Comparison of ENCODE assay signal across 25 cellular contexts in genomic region chr12:51036165-51036765, GRCh38.
"Had no signal": no experiment of that assay in that cellular context is flagged by ENCODE, and none has a peak within 500 bp of the region (broad histone marks: within the 10 kb centered on the region; RNA-seq: fewer than 3 reads in every experiment).

No MANE protein-coding gene starts in this region.

- DNase-seq: activated CD4-positive, alpha-beta memory T cell treated with anti-CD3 and anti-CD28 coated beads for 36 hours; activated CD4-positive, alpha-beta T cell treated with anti-CD3 and anti-CD28 coated beads for 36 hours; activated CD4-positive, alpha-beta T cell treated with anti-CD3 and anti-CD28 coated beads, Interleukin-2, amount 10 ng/mL, durations not matched to agents 24 days and 14 days; activated CD4-positive, CD25-positive, alpha-beta regulatory T cell; activated CD4-positive, CD25-positive, alpha-beta regulatory T cell treated with anti-CD3 and anti-CD28 coated beads, Interleukin-2, amount 50 U/mL, for 72 hours; activated CD8-positive, alpha-beta memory T cell treated with anti-CD3 and anti-CD28 coated beads, Interleukin-2, amount 10 ng/mL, durations not matched to agents 7 days and 5 days; activated CD8-positive, alpha-beta memory T cell treated with anti-CD3 and anti-CD28 coated beads, Interleukin-2, amount 50 U/mL, for 4 hours; activated CD8-positive, alpha-beta T cell treated with anti-CD3 and anti-CD28 coated beads, Interleukin-2, amount 10 ng/mL, durations not matched to agents 7 days and 5 days; activated effector memory CD4-positive, alpha-beta T cell treated with anti-CD3 and anti-CD28 coated beads, Interleukin-2, amount 50 U/mL, for 16 hours; activated naive CD4-positive, alpha-beta T cell treated with anti-CD3 and anti-CD28 coated beads for 36 hours; activated naive CD8-positive, alpha-beta T cell treated with anti-CD3 and anti-CD28 coated beads for 36 hours; activated naive CD8-positive, alpha-beta T cell treated with anti-CD3 and anti-CD28 coated beads, Interleukin-2, amount 50 U/mL, for 24 hours; activated T-cell treated with anti-CD3 and anti-CD28 coated beads, Interleukin-2, amount 50 U/mL, for 1 hour; activated T-cell treated with anti-CD3 and anti-CD28 coated beads, Interleukin-2, amount 50 U/mL, for 48 hours; adrenal gland; amygdala; aorta; body of pancreas; central memory CD4-positive, alpha-beta T cell; cerebellar nuclear complex; colonic mucosa; effector CD8-positive, alpha-beta T cell; foreskin fibroblast; T-helper 2 cell had no signal

- ATAC-seq: activated CD4-positive, alpha-beta T cell treated with anti-CD3 and anti-CD28 coated beads for 36 hours; activated CD8-positive, alpha-beta memory T cell treated with anti-CD3 and anti-CD28 coated beads, Interleukin-2, amount 10 ng/mL, durations not matched to agents 7 days and 5 days; activated CD8-positive, alpha-beta T cell treated with anti-CD3 and anti-CD28 coated beads, Interleukin-2, amount 10 ng/mL, durations not matched to agents 7 days and 5 days; activated naive CD8-positive, alpha-beta T cell treated with anti-CD3 and anti-CD28 coated beads, Interleukin-2, amount 50 U/mL, for 24 hours; body of pancreas; esophagus mucosa had no signal
